19 cellular contexts compared by ENCODE assay signal in the genomic region with DNA sequence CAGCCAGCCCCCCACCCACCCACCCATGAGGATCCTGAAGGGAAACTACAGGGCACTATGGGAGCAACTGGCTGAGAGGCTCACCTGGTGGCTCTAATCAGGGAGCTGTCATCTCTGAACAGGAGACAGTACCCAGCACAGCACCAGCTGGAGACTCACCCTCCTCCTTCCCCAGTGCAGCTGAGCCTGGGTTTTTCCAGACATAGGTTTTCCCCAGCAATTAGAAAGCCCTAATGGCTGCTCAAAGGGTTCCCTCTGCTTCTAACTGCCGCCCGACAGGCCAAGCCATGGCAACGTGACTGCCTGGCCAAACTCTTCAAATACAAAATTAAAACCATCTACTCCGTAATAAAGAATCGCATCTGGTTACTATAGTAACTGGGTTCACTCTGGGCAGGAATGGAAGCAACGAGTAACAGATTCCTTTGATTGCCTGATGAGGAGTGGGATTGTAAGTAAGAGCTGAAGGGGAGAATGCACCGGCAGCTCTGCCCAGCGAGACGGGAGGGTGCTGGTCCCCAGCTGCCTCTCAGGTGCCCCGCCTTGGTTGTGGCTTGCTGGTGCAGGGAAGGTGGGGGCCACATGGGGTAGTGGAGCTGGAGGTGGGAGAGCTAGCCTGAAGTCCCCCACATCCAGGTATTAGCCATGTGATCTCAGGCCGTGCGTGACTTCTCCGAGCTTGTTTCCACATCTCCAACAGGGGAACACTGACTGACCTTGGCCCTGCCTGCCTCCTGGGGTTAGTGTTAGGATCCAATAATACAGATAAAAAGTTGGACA.
DNase-seq lines count a peak whose midpoint lies in the region; ATAC-seq and TF ChIP-seq lines count a peak whose summit lies in the region.
"Had no signal": no experiment of that assay in that cellular context is flagged by ENCODE, and none has a peak within 500 bp of the region (broad histone marks: within the 10 kb centered on the region; RNA-seq: fewer than 3 reads in every experiment).

No MANE protein-coding gene starts in this region.

- ATAC-seq in SK-N-SH treated with all-trans-retinoic acid at 6 μM for 48 hours (peak; percentile 37; the same call in 2 of the 3 replicates), HG02970 (IDR thresholded peaks at IDR 0.05; ENCODE audit: low FRiP score, unreplicated experiment) (no peak)
- ATAC-seq: A549 had no signal

- H3K9me3 Mint-ChIP-seq in type B pancreatic cell = no peaks in the 10 kb centered on the region

- TF ChIP-seq CTCF in type B pancreatic cell (conservative IDR thresholded peaks at IDR 0.05) = no peak

- H3K4me3 Mint-ChIP-seq in type B pancreatic cell = peak overlapping the region; percentile 23
- H3K4me3 Mint-ChIP-seq: activated T-cell treated with anti-CD3 and anti-CD28 coated beads, Interleukin-2, amount 50 U/mL, for 24 hours; stimulated activated naive CD8-positive, alpha-beta T cell treated with anti-CD3 and anti-CD28 coated beads, Interleukin-15, Interleukin-2, amounts not matched to agents 100 ng/mL and 50 ng/mL, for 24 hours had no signal

- peaks cover 20% of the 10 kb centered on the region for H3K4me1 Mint-ChIP-seq in type B pancreatic cell (ENCODE audit: unreplicated experiment)

- DNase-seq in NCI-H748 (lab: John Stamatoyannopoulos, UW; ENCODE audit: unreplicated experiment) = peak; percentile 16
- DNase-seq in NCI-H748 treated with DMSO at 0.1 percent for 48 hours (lab: John Stamatoyannopoulos, UW) = no peak
- peak; percentile 36 for DNase-seq in medulla oblongata (ENCODE audit: extremely low spot score)
- no peak for DNase-seq in type B pancreatic cell (ENCODE audit: extremely low spot score, unreplicated experiment)
- no peak for DNase-seq in NCI-H1694 (lab: John Stamatoyannopoulos, UW)
- DNase-seq in activated CD4-positive, alpha-beta T cell treated with anti-CD3 and anti-CD28 coated beads, Interleukin-2, amount 50 U/mL, for 1 hour = no peak
- DNase-seq: activated CD4-positive, CD25-positive, alpha-beta regulatory T cell treated with anti-CD3 and anti-CD28 coated beads, Interleukin-2, amount 50 U/mL, for 72 hours; activated naive CD4-positive, alpha-beta T cell treated with anti-CD3 and anti-CD28 coated beads, Interleukin-2, amount 50 U/mL, for 16 hours; activated T-cell treated with anti-CD3 and anti-CD28 coated beads, Interleukin-2, amount 50 U/mL, for 24 hours; central memory CD4-positive, alpha-beta T cell; EL; NCI-H1105 treated with DMSO at 0.1 percent for 48 hours; NCI-H2107; NCI-H526; occipital lobe had no signal

- no peaks in the 10 kb centered on the region for H3K36me3 Mint-ChIP-seq in type B pancreatic cell

- peaks cover 4% of the 10 kb centered on the region for H3K27me3 Mint-ChIP-seq in type B pancreatic cell
- H3K27me3 Mint-ChIP-seq: activated T-cell treated with anti-CD3 and anti-CD28 coated beads, Interleukin-2, amount 50 U/mL, for 24 hours; stimulated activated naive CD8-positive, alpha-beta T cell treated with anti-CD3 and anti-CD28 coated beads, Interleukin-15, Interleukin-2, amounts not matched to agents 100 ng/mL and 50 ng/mL, for 24 hours had no signal

- no peak overlapping the region for H3K27ac Mint-ChIP-seq in type B pancreatic cell
- H3K27ac Mint-ChIP-seq: activated T-cell treated with anti-CD3 and anti-CD28 coated beads, Interleukin-2, amount 50 U/mL, for 24 hours; stimulated activated naive CD8-positive, alpha-beta T cell treated with anti-CD3 and anti-CD28 coated beads, Interleukin-15, Interleukin-2, amounts not matched to agents 100 ng/mL and 50 ng/mL, for 24 hours had no signal

TF ChIP-seq in SK-N-SH treated with all-trans-retinoic acid at 6 μM for 48 hours, 23 proteins besides CTCF, POLR2A, EP300 and RAD21:
- peak; percentile 29; the same call in 1 of the 2 replicates for TF ChIP-seq TCF4 (CRISPR knock-in tag; IDR thresholded peaks at IDR 0.05; ENCODE audit: borderline replicate concordance)
- no peak for TF ChIP-seq TOX (CRISPR knock-in tag; IDR thresholded peaks at IDR 0.05; ENCODE audit: borderline replicate concordance)

Comparison
In these comparisons a context has a peak if more than half of its experiments do, and no peak if none do; other contexts are left out.
1. DNase-seq: peak in NCI-H748 (single experiment) and medulla oblongata (single experiment); none in NCI-H748 treated with DMSO at 0.1 percent for 48 hours (single experiment), type B pancreatic cell (single experiment), NCI-H1694 (single experiment) and activated CD4-positive, alpha-beta T cell treated with anti-CD3 and anti-CD28 coated beads, Interleukin-2, amount 50 U/mL, for 1 hour (single experiment).